Comparison of ENCODE assay signal across 8 cellular contexts in the genomic region with DNA sequence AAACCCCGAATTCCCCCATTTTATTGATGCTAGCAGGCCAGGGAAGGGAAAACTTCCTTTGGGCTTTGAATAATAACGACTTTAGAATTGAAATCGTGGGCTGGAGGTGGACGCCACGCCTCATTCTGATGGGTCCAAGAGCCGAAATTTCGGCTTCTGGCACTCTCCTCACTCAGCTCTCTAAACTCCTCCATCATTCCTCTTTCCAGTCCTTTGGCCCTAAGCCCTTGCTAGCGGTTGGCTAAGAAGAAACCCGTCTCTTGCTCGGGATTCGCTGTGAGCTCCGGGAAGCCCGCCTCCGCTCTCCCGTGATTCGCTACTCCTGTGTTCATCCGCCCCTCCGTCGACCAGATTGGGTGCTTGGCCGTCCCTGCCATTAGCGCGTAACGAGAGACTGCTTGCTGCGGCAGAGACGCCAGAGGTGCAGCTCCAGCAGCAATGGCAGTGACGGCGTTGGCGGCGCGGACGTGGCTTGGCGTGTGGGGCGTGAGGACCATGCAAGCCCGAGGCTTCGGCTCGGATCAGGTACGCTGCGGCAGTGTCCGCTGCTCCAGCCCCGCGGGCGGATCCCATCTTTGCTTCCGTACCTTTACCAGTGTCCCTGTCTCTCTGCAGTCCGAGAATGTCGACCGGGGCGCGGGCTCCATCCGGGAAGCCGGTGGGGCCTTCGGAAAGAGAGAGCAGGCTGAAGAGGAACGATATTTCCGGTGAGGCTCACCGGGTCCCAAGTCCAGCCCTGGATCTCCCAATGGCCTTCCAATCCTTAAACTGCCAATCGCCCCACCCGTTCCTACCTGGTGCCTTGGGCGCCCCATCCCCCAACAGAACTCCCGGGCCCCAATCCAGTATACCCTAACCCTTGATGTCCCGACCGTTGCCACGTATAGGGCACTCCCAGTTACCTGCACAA. TPM values are rescaled to one million over a fixed set of nuclear protein-coding genes. Genes with fewer than 3 reads are reported as not detected.
DNase-seq lines count a peak whose midpoint lies in the region; ATAC-seq, FAIRE-seq and TF ChIP-seq lines count a peak whose summit lies in the region.

A gene (plus strand): TSS at position 379 of the 910 bp plus-strand sequence. CDS start 60 bp downstream, at position 439.

- H3K4me1 ChIP-seq in mammary epithelial cell (ENCODE audit: insufficient read depth, low read length) (peaks cover 27% of the 10 kb centered on the region), iPS-20b (ENCODE audit: insufficient read depth, low read length) (peaks cover 8% of the 10 kb centered on the region; the same call in 1 of the 2 replicates), small intestine (ENCODE audit: control insufficient read depth in 2 of 2, insufficient read depth in 1 of 2, low read depth in 1 of 2, low read length in 1 of 2) (peaks cover 4 to 13% of the 10 kb centered on the region in 2 donors)

- DNase-seq in AG04450 (ENCODE audit: low read depth, low spot score) (peak; percentile 96), NCI-H2196 treated with DMSO at 0.1 percent for 48 hours (lab: John Stamatoyannopoulos, UW; ENCODE audit: unreplicated experiment) (peak; percentile 98), mammary epithelial cell (peak; percentile 97), small intestine (peak; percentile 99)

- H4K20me1 ChIP-seq in mammary epithelial cell (ENCODE audit: insufficient read depth, low read length), result no peaks in the 10 kb centered on the region

- peak within 1 kb of the TSS; percentile 90 for H3K4me2 ChIP-seq in mammary epithelial cell (ENCODE audit: insufficient read depth, low read depth, low read length)

- no peak for TF ChIP-seq CTCF in AG04450 (IDR thresholded peaks at IDR 0.05; ENCODE audit: low read depth, low read length)
- no peak for TF ChIP-seq CTCF in VCaP (conservative IDR thresholded peaks at IDR 0.05)
- TF ChIP-seq CTCF in mammary epithelial cell (conservative IDR thresholded peaks at IDR 0.05 in 1 of 2, IDR thresholded peaks at IDR 0.05 in 1 of 2; ENCODE audit: extremely low read depth in 1 of 2, insufficient read depth in 1 of 2, low read depth in 1 of 2, low read length in 2 of 2), result no peak

- H3K36me3 ChIP-seq in mammary epithelial cell (ENCODE audit: insufficient read depth, low read length) (peaks cover 5% of the 10 kb centered on the region), iPS-20b (ENCODE audit: insufficient read depth, low read depth, low read length) (peaks cover 16% of the 10 kb centered on the region), small intestine (ENCODE audit: control insufficient read depth in 2 of 2, insufficient read depth in 2 of 2, low read length in 2 of 2) (no peaks in the 10 kb centered on the region)

- H3K4me3 ChIP-seq in AG04450 (ENCODE audit: low read depth, low read length) (peak within 1 kb of the TSS; percentile 100), mammary epithelial cell (replicated peaks in 1 of 3; ENCODE audit: insufficient read depth in 1 of 3, low read depth in 2 of 3, low read length in 3 of 3) (peak within 1 kb of the TSS; percentile 64 to 87 (median 70)), iPS-20b (ENCODE audit: low read length) (peak within 1 kb of the TSS; percentile 95), small intestine (ENCODE audit: low read depth in 1 of 2, low read length in 2 of 2) (peak within 1 kb of the TSS; percentile 78 to 85)

- H3K9me3 ChIP-seq in AG04450 (ENCODE audit: control insufficient read depth, insufficient read depth, low read length), result peaks cover 4% of the 10 kb centered on the region; the same call in 1 of the 2 replicates
- H3K9me3 ChIP-seq in mammary epithelial cell (replicated peaks; ENCODE audit: insufficient read depth, low read length), result no peaks in the 10 kb centered on the region
- H3K9me3 ChIP-seq in iPS-20b (ENCODE audit: insufficient read depth, low read depth, low read length), result no peaks in the 10 kb centered on the region
- no peaks in the 10 kb centered on the region for H3K9me3 ChIP-seq in small intestine (ENCODE audit: control insufficient read depth, low read depth)

- H2AFZ ChIP-seq in mammary epithelial cell (ENCODE audit: low read depth, low read length), result peak within 1 kb of the TSS; percentile 91

- intact Hi-C loops in mammary epithelial cell (cut with micrococcal nuclease), result no loop called here

- CTCF ChIA-PET in AG04450 (lab: Charles Lee), result interaction anchor here (6.4 kb wide), 1 partner anchor 12 kb away, joined by 30 read pairs; no protein-coding TSS in a partner anchor
- CTCF ChIA-PET in mammary epithelial cell (lab: Charles Lee; ENCODE audit: low non-redundant PET), result interaction anchor here (0.8 to 1.3 kb wide), 2 partner anchors 13 to 641 kb away, joined by 3 to 9 read pairs; no protein-coding TSS in a partner anchor

- TSS peak; percentile 50 for BruUV-seq in mammary epithelial cell (replicated peaks; lab: Mats Ljungman, UMichigan)

- H3K79me2 ChIP-seq in mammary epithelial cell (ENCODE audit: insufficient read depth, low read length), result peaks cover 42% of the 10 kb centered on the region

- 2% methylated on average over 38 of the region's 61 CpGs for WGBS in mammary epithelial cell (ENCODE audit: low coverage, missing lambda C conversion rate)
- WGBS in small intestine, 3 donors, result 0 to 1% (median 1%) methylated on average over 54 to 61 of the region's 61 CpGs

- POLR2A ChIA-PET in AG04450 (lab: Yijun Ruan, JAX), result interaction anchor here (0.6 to 2.2 kb wide), 13 partner anchors 10 to 346 kb away, joined by 3 to 14 read pairs (median 4); a partner anchor contains a TSS

- dilution Hi-C loops in mammary epithelial cell (cut with HindIII; ENCODE audit: low sequenced_read_pairs), result no loop called here

- no peaks in the 10 kb centered on the region for H3K27me3 ChIP-seq in AG04450 (ENCODE audit: control insufficient read depth, insufficient read depth, low read length)
- H3K27me3 ChIP-seq in mammary epithelial cell (ENCODE audit: insufficient read depth, low read length), result no peaks in the 10 kb centered on the region
- H3K27me3 ChIP-seq in iPS-20b (ENCODE audit: insufficient read depth, low read length), result no peaks in the 10 kb centered on the region
- no peaks in the 10 kb centered on the region for H3K27me3 ChIP-seq in small intestine (ENCODE audit: control insufficient read depth in 2 of 2, insufficient read depth in 2 of 2, low read length in 2 of 2)

- H3K9ac ChIP-seq in mammary epithelial cell (ENCODE audit: insufficient read depth, low read length) (peak within 1 kb of the TSS; percentile 72), iPS-20b (ENCODE audit: low read depth, low read length) (peak within 1 kb of the TSS; percentile 97)

- H3K27ac ChIP-seq in AG04450 (ENCODE audit: low read depth, low read length) (peak within 1 kb of the TSS; percentile 65), VCaP (peak within 1 kb of the TSS; percentile 88), mammary epithelial cell (ENCODE audit: insufficient read depth, low read depth, low read length) (peak within 1 kb of the TSS; percentile 45), iPS-20b (ENCODE audit: low read length) (peak within 1 kb of the TSS; percentile 92), small intestine (ENCODE audit: low read depth in 1 of 2, low read length in 1 of 2) (peak within 1 kb of the TSS; percentile 93 to 95)

- ATAC-seq in GM18907 (IDR thresholded peaks at IDR 0.05; ENCODE audit: unreplicated experiment), result peak; percentile 81
- ATAC-seq in HG03139 (IDR thresholded peaks at IDR 0.05; ENCODE audit: unreplicated experiment), result peak; percentile 86

- no peak for FAIRE-seq in small intestine (lab: Jason Lieb, UNC)

- in situ Hi-C loops in mammary epithelial cell (cut with MboI; ENCODE audit: low sequenced_read_pairs in 2 of 2), result no loop called here

RNA-seq across cellular contexts. Expression of the gene that starts here (rescaled TPM):
- polyA plus RNA-seq in AG04450 (2011; rRNA removed) (151 and 189 TPM in 2 replicates), mammary epithelial cell (399 TPM), small intestine (1,000 to 10,000 TPM in 1 of 3 donors, 100 to 1,000 TPM in 2; 763 to 1,616 (median 824) TPM)
- 16.9 and 24.4 TPM in 2 replicates for polyA minus RNA-seq in AG04450 (2011; rRNA and poly(A)+ RNA removed)
- 100 to 1,000 TPM; 114 to 244 TPM for total RNA-seq in mammary epithelial cell
- 24.8 TPM for polyA minus RNA-seq in mammary epithelial cell

Comparison
In these comparisons a context has a peak if more than half of its experiments do, and no peak if none do; other contexts are left out.
1. Peak in every context shown above with its lines: DNase-seq, ATAC-seq, H3K4me3 ChIP-seq and H3K27ac ChIP-seq.